In genomic region chr7:26497801-26498596, GRCh38 we compare ENCODE assay signal across 19 cellular contexts.
DNase-seq lines count a peak whose midpoint lies in the region; ATAC-seq and TF ChIP-seq lines count a peak whose summit lies in the region.
"Had no signal": no experiment of that assay in that cellular context is flagged by ENCODE, and none has a peak within 500 bp of the region (broad histone marks: within the 10 kb centered on the region; RNA-seq: fewer than 3 reads in every experiment).

No MANE protein-coding gene starts in this region.

- H3K27me3 Mint-ChIP-seq in GM23338 (ENCODE audit: insufficient read depth, low read depth, poor library complexity): peaks cover 6% of the 10 kb centered on the region

- no peak overlapping the region for H3K27ac Mint-ChIP-seq in GM23338
- H3K27ac Mint-ChIP-seq: B cell; CD4-positive, CD25-positive, alpha-beta regulatory T cell had no signal

- no peaks in the 10 kb centered on the region for H3K27me3 ChIP-seq in GM23338 (ENCODE audit: insufficient read depth)
- H3K27me3 ChIP-seq in smooth muscle cell (ENCODE audit: low read depth): peaks cover 3% of the 10 kb centered on the region
- no peaks in the 10 kb centered on the region for H3K27me3 ChIP-seq in tibial artery
- H3K27me3 ChIP-seq: SJSA1 had no signal

- H3K79me2 ChIP-seq in GM23338 (replicated peaks; ENCODE audit: insufficient read depth): no peaks in the 10 kb centered on the region
- H3K79me2 ChIP-seq in smooth muscle cell (ENCODE audit: low read depth): no peaks in the 10 kb centered on the region

- no peak overlapping the region for H3K9ac ChIP-seq in smooth muscle cell (ENCODE audit: low read depth)

- DNase-seq in GM23338 (ENCODE audit: low spot score) (no peak), amniotic epithelial cell (ENCODE audit: low read depth) (peak; percentile 8), iPS-NIHi7 (ENCODE audit: extremely low spot score) (peak; percentile 33), smooth muscle cell (lab: John Stamatoyannopoulos, UW; ENCODE audit: unreplicated experiment) (no peak), GM10248 (ENCODE audit: extremely low spot score) (no peak), tibial artery (no peak)
- DNase-seq in activated effector memory CD4-positive, alpha-beta T cell treated with anti-CD3 and anti-CD28 coated beads, Interleukin-2, amount 50 U/mL, for 16 hours: no peak
- DNase-seq: Caco-2; CD4-positive, CD25-positive, alpha-beta regulatory T cell; DMS53; KBM-7; NCI-H1436; NCI-H2029; NCI-H2171 treated with DMSO at 0.1 percent for 48 hours; NCI-H774 had no signal

- H3K4me3 Mint-ChIP-seq in GM23338: no peak overlapping the region
- H3K4me3 Mint-ChIP-seq: B cell; CD4-positive, CD25-positive, alpha-beta regulatory T cell had no signal

- peak; percentile 44; the same call in 2 of the 3 replicates for ATAC-seq in GM23338
- ATAC-seq: GM12878 had no signal

- 45% methylated on average over 12 of the region's 12 CpGs for WGBS in smooth muscle cell (ENCODE audit: low lambda C conversion rate)

- POLR2A ChIA-PET in GM10248 (lab: Yijun Ruan, JAX): no interaction called here

- H3K36me3 ChIP-seq in GM23338 (ENCODE audit: insufficient read depth) (no peaks in the 10 kb centered on the region), smooth muscle cell (ENCODE audit: low read depth) (no peaks in the 10 kb centered on the region), tibial artery (no peaks in the 10 kb centered on the region)
- H3K36me3 ChIP-seq: SJSA1 had no signal

- H3K9me3 ChIP-seq in smooth muscle cell (replicated peaks; ENCODE audit: low read depth): no peaks in the 10 kb centered on the region
- no peaks in the 10 kb centered on the region for H3K9me3 ChIP-seq in tibial artery
- H3K9me3 ChIP-seq: Caco-2, SJSA1 had no signal

- H3F3A ChIP-seq in GM23338 (replicated peaks; ENCODE audit: low read depth) (no peaks in the 10 kb centered on the region), smooth muscle cell (ENCODE audit: low read depth) (no peaks in the 10 kb centered on the region)

- H3K36me3 Mint-ChIP-seq in GM23338 (ENCODE audit: low read depth): no peaks in the 10 kb centered on the region
- H3K36me3 Mint-ChIP-seq: CD4-positive, CD25-positive, alpha-beta regulatory T cell had no signal

- TF ChIP-seq CTCF in GM23338 (conservative IDR thresholded peaks at IDR 0.05; ENCODE audit: low read depth in 2 of 2): no peak
- no peak for TF ChIP-seq CTCF in smooth muscle cell (IDR thresholded peaks at IDR 0.05; ENCODE audit: borderline replicate concordance, insufficient read depth, poor library complexity, severe bottlenecking)
- no peak for TF ChIP-seq CTCF in GM10248 (IDR thresholded peaks at IDR 0.05; ENCODE audit: control extremely low read depth, extremely low read depth, low read depth, missing control alignments)
- no peak for TF ChIP-seq CTCF in tibial artery (IDR thresholded peaks at IDR 0.05)

- peak overlapping the region; percentile 95 for H2AFZ ChIP-seq in GM23338
- peak overlapping the region; percentile 95 for H2AFZ ChIP-seq in smooth muscle cell (ENCODE audit: low read depth)

- no peak overlapping the region for H3K27ac ChIP-seq in GM23338 (ENCODE audit: low read depth)
- peak overlapping the region; percentile 44 for H3K27ac ChIP-seq in smooth muscle cell (ENCODE audit: low read depth)
- no peak overlapping the region for H3K27ac ChIP-seq in tibial artery
- H3K27ac ChIP-seq: HL-60, SJSA1 had no signal

- H3K4me2 ChIP-seq in GM23338 (no peak overlapping the region), smooth muscle cell (peak overlapping the region; percentile 59)

- no peaks in the 10 kb centered on the region for H3K9me3 Mint-ChIP-seq in GM23338
- H3K9me3 Mint-ChIP-seq: CD4-positive, CD25-positive, alpha-beta regulatory T cell had no signal

- no peak overlapping the region for H3K4me3 ChIP-seq in GM23338
- no peak overlapping the region for H3K4me3 ChIP-seq in smooth muscle cell
- no peak overlapping the region for H3K4me3 ChIP-seq in tibial artery
- H3K4me3 ChIP-seq: GM12878, SJSA1 had no signal

- H4K20me1 ChIP-seq in GM23338 (replicated peaks; ENCODE audit: insufficient read depth) (no peaks in the 10 kb centered on the region), smooth muscle cell (ENCODE audit: low read depth) (no peaks in the 10 kb centered on the region)

- H3K4me1 ChIP-seq in GM23338 (ENCODE audit: insufficient read depth) (no peaks in the 10 kb centered on the region), smooth muscle cell (ENCODE audit: low read depth) (peaks cover 7% of the 10 kb centered on the region), tibial artery (no peaks in the 10 kb centered on the region)
- H3K4me1 ChIP-seq: Caco-2, SJSA1 had no signal

- intact Hi-C loops in tibial artery (cut with DNase I; ENCODE audit: low total_unique reads): no loop called here

- CTCF ChIA-PET in GM10248 (lab: Yijun Ruan, JAX): interaction anchor here (0.9 to 2.3 kb wide), 4 partner anchors 60 to 128 kb away, joined by 3 to 9 read pairs (median 4); no protein-coding TSS in a partner anchor

- H3K4me1 Mint-ChIP-seq in GM23338: no peaks in the 10 kb centered on the region; the same call in 2 of the 3 replicates
- H3K4me1 Mint-ChIP-seq: B cell; CD4-positive, CD25-positive, alpha-beta regulatory T cell had no signal

- no peaks in the 10 kb centered on the region for H3K9me2 ChIP-seq in GM23338 (ENCODE audit: insufficient read depth)

TF ChIP-seq in GM23338, 12 proteins besides CTCF, POLR2A, EP300 and RAD21 (continues in another document):
- no peak for TF ChIP-seq POLR2AphosphoS5 (IDR thresholded peaks at IDR 0.05; ENCODE audit: low read depth)
- no peak for TF ChIP-seq EZH2 (IDR thresholded peaks at IDR 0.05; ENCODE audit: low read depth, unreplicated experiment)
- TF ChIP-seq NANOG (IDR thresholded peaks at IDR 0.05; ENCODE audit: borderline replicate concordance): no peak
- no peak for TF ChIP-seq EZH2phosphoT487 (IDR thresholded peaks at IDR 0.05; ENCODE audit: unreplicated experiment)
- TF ChIP-seq ZNF462 (CRISPR knock-in tag; IDR thresholded peaks at IDR 0.05): no peak
- TF ChIP-seq ZNF331 (CRISPR knock-in tag; IDR thresholded peaks at IDR 0.05; ENCODE audit: low read depth): no peak
- no peak for TF ChIP-seq JUNB (IDR thresholded peaks at IDR 0.05; ENCODE audit: unreplicated experiment)
- no peak for TF ChIP-seq ZNF114 (CRISPR knock-in tag; IDR thresholded peaks at IDR 0.05)

Comparison
In these comparisons a context has a peak if more than half of its experiments do, and no peak if none do; other contexts are left out.
1. DNase-seq: peak in amniotic epithelial cell (single experiment) and iPS-NIHi7 (single experiment); none in GM23338 (single experiment), smooth muscle cell (single experiment), GM10248 (single experiment), activated effector memory CD4-positive, alpha-beta T cell treated with anti-CD3 and anti-CD28 coated beads, Interleukin-2, amount 50 U/mL, for 16 hours (single experiment) and tibial artery (0 of 2).